Comparison of ENCODE assay signal across 1 cellular context in genomic region chr20:63472159-63472811, GRCh38.
TF ChIP-seq lines count a peak whose summit lies in the region.

TSS of gene KCNQ2 (minus strand) at chr20:63472655. CDS start at chr20:63472463, 192 bp downstream.

TF ChIP-seq in WTC11, 78 proteins besides CTCF, POLR2A, EP300 and RAD21 (continued from another document):
- TF ChIP-seq, protein P1, sequence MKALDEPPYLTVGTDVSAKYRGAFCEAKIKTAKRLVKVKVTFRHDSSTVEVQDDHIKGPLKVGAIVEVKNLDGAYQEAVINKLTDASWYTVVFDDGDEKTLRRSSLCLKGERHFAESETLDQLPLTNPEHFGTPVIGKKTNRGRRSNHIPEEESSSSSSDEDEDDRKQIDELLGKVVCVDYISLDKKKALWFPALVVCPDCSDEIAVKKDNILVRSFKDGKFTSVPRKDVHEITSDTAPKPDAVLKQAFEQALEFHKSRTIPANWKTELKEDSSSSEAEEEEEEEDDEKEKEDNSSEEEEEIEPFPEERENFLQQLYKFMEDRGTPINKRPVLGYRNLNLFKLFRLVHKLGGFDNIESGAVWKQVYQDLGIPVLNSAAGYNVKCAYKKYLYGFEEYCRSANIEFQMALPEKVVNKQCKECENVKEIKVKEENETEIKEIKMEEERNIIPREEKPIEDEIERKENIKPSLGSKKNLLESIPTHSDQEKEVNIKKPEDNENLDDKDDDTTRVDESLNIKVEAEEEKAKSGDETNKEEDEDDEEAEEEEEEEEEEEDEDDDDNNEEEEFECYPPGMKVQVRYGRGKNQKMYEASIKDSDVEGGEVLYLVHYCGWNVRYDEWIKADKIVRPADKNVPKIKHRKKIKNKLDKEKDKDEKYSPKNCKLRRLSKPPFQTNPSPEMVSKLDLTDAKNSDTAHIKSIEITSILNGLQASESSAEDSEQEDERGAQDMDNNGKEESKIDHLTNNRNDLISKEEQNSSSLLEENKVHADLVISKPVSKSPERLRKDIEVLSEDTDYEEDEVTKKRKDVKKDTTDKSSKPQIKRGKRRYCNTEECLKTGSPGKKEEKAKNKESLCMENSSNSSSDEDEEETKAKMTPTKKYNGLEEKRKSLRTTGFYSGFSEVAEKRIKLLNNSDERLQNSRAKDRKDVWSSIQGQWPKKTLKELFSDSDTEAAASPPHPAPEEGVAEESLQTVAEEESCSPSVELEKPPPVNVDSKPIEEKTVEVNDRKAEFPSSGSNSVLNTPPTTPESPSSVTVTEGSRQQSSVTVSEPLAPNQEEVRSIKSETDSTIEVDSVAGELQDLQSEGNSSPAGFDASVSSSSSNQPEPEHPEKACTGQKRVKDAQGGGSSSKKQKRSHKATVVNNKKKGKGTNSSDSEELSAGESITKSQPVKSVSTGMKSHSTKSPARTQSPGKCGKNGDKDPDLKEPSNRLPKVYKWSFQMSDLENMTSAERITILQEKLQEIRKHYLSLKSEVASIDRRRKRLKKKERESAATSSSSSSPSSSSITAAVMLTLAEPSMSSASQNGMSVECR (CRISPR knock-in tag; IDR thresholded peaks at IDR 0.05; ENCODE audit: borderline replicate concordance): no peak
- TF ChIP-seq GRHL2 (CRISPR knock-in tag; IDR thresholded peaks at IDR 0.05; ENCODE audit: insufficient replicate concordance, severe bottlenecking) (no peak), SOX15 (CRISPR knock-in tag; IDR thresholded peaks at IDR 0.05) (no peak), ZNF121 (CRISPR knock-in tag; IDR thresholded peaks at IDR 0.05) (no peak), SMAD4 (CRISPR knock-in tag; IDR thresholded peaks at IDR 0.05) (no peak), ZNF423 (CRISPR knock-in tag; IDR thresholded peaks at IDR 0.05) (peak; percentile 58), TCF7 (CRISPR knock-in tag; IDR thresholded peaks at IDR 0.05; ENCODE audit: low read depth) (no peak), EMX1 (CRISPR knock-in tag; IDR thresholded peaks at IDR 0.05) (no peak), E2F1 (CRISPR knock-in tag; IDR thresholded peaks at IDR 0.05) (no peak)
